ENCODE assay signal across 29 cellular contexts in the genomic region with DNA sequence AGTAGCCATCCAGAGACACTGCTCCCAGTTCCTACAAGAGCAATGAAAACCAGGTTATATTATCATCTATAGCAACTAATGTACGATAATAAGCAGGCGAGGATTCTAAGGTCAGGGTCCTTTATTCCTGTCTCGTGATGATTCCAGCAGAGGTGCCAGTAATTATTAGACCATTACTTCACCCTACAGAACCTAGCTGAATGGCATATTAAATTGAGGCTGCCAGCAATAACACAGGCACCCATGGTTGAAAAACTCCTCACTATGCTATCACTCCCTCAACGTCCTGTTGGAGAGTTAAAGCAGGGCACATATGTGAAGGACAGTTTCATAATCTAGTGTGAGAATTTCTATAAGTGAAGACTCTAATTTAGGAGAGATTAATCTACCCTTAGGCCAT.
"Had no signal": no experiment of that assay in that cellular context is flagged by ENCODE, and none has a peak within 500 bp of the region (broad histone marks: within the 10 kb centered on the region; RNA-seq: fewer than 3 reads in every experiment).

No MANE protein-coding gene starts in this region.

- H3K4me2 ChIP-seq: KMS-11, PC-9 had no signal

- H3K9ac ChIP-seq: KMS-11 had no signal

- DNase-seq: activated CD4-positive, alpha-beta memory T cell treated with anti-CD3 and anti-CD28 coated beads for 36 hours; activated CD4-positive, alpha-beta T cell treated with anti-CD3 and anti-CD28 coated beads, Interleukin-2, amount 10 ng/mL, durations not matched to agents 7 days and 5 days; activated CD4-positive, CD25-positive, alpha-beta regulatory T cell; activated CD8-positive, alpha-beta memory T cell treated with anti-CD3 and anti-CD28 coated beads for 24 hours; activated effector memory CD4-positive, alpha-beta T cell treated with anti-CD3 and anti-CD28 coated beads, Interleukin-2, amount 50 U/mL, for 16 hours; activated naive CD4-positive, alpha-beta T cell treated with Interleukin-2 at 50 U/mL for 16 hours; activated naive CD8-positive, alpha-beta T cell treated with anti-CD3 and anti-CD28 coated beads, Interleukin-2, amount 50 U/mL, for 24 hours; activated T-cell treated with anti-CD3 and anti-CD28 coated beads, Interleukin-2, amount 50 U/mL, for 4 hours; amniotic stem cell; MG63; MV-4-11; NCI-H1092 treated with DMSO at 0.1 percent for 48 hours; NCI-H1417 treated with DMSO at 0.1 percent for 48 hours; NCI-H1694; NCI-H2029; NCI-H2107; NCI-H2171 treated with DMSO at 0.1 percent for 48 hours; NCI-H510A treated with DMSO at 0.1 percent for 48 hours; NCI-H69; NK-92 treated with Interleukin-12 subunit alpha and Interleukin-12 subunit beta, amount 100 ng/mL, for 24 hours; PC-9; T-helper 1 cell had no signal

- H3K9me3 Mint-ChIP-seq: activated CD4-positive, alpha-beta memory T cell treated with anti-CD3 and anti-CD28 coated beads for 36 hours; activated CD4-positive, alpha-beta T cell treated with anti-CD3 and anti-CD28 coated beads, Interleukin-2, amount 10 ng/mL, durations not matched to agents 7 days and 5 days; activated naive CD4-positive, alpha-beta T cell treated with anti-CD3 and anti-CD28 coated beads, Interleukin-2, amount 50 U/mL, for 72 hours; activated naive CD8-positive, alpha-beta T cell treated with anti-CD3 and anti-CD28 coated beads, Interleukin-2, amount 50 U/mL, for 24 hours; activated T-cell treated with anti-CD3 and anti-CD28 coated beads, Interleukin-2, amount 50 U/mL, for 4 hours; central memory CD8-positive, alpha-beta T cell had no signal

- H3K4me3 ChIP-seq: ascending aorta, body of pancreas, MG63, PC-9, SK-N-MC had no signal

- H3K27me3 ChIP-seq: ascending aorta, body of pancreas, MG63 had no signal

- H3K4me1 Mint-ChIP-seq: central memory CD8-positive, alpha-beta T cell had no signal

- H3K27me3 Mint-ChIP-seq: activated CD4-positive, alpha-beta memory T cell treated with anti-CD3 and anti-CD28 coated beads for 36 hours; activated CD4-positive, alpha-beta T cell treated with anti-CD3 and anti-CD28 coated beads, Interleukin-2, amount 10 ng/mL, durations not matched to agents 7 days and 5 days; activated naive CD8-positive, alpha-beta T cell treated with anti-CD3 and anti-CD28 coated beads, Interleukin-2, amount 50 U/mL, for 24 hours; central memory CD8-positive, alpha-beta T cell had no signal

- H3K9me3 ChIP-seq: ascending aorta, body of pancreas, MG63 had no signal

- ATAC-seq: activated naive CD4-positive, alpha-beta T cell treated with anti-CD3 and anti-CD28 coated beads, Interleukin-2, amount 50 U/mL, for 72 hours; activated naive CD8-positive, alpha-beta T cell treated with anti-CD3 and anti-CD28 coated beads, Interleukin-2, amount 50 U/mL, for 24 hours; activated T-cell treated with anti-CD3 and anti-CD28 coated beads, Interleukin-2, amount 50 U/mL, for 4 hours; body of pancreas had no signal

- H3K27ac Mint-ChIP-seq: activated CD4-positive, alpha-beta memory T cell treated with anti-CD3 and anti-CD28 coated beads for 36 hours; activated CD4-positive, alpha-beta T cell treated with anti-CD3 and anti-CD28 coated beads, Interleukin-2, amount 10 ng/mL, durations not matched to agents 7 days and 5 days; activated naive CD8-positive, alpha-beta T cell treated with anti-CD3 and anti-CD28 coated beads, Interleukin-2, amount 50 U/mL, for 24 hours had no signal

- H3K27ac ChIP-seq: ascending aorta, body of pancreas, KMS-11, PC-9, SK-N-MC, VCaP had no signal

- H3K4me3 Mint-ChIP-seq: activated CD4-positive, alpha-beta memory T cell treated with anti-CD3 and anti-CD28 coated beads for 36 hours; activated CD4-positive, alpha-beta T cell treated with anti-CD3 and anti-CD28 coated beads, Interleukin-2, amount 10 ng/mL, durations not matched to agents 7 days and 5 days; activated naive CD8-positive, alpha-beta T cell treated with anti-CD3 and anti-CD28 coated beads, Interleukin-2, amount 50 U/mL, for 24 hours; activated T-cell treated with anti-CD3 and anti-CD28 coated beads, Interleukin-2, amount 50 U/mL, for 4 hours; central memory CD8-positive, alpha-beta T cell had no signal

- H2AFZ ChIP-seq: PC-9 had no signal

- H3K4me1 ChIP-seq: ascending aorta had no signal

- H3K36me3 Mint-ChIP-seq: activated naive CD4-positive, alpha-beta T cell treated with anti-CD3 and anti-CD28 coated beads, Interleukin-2, amount 50 U/mL, for 72 hours had no signal
